Comparison of ENCODE assay signal across 1 cellular context in genomic region chr6:34745277-34746103, GRCh38.
A peak's percentile ranks its signal among the peaks of the same experiment; 100 is the strongest.
TF ChIP-seq lines count a peak whose summit lies in the region.

No MANE protein-coding gene starts in this region.

TF ChIP-seq in K562, 482 proteins besides CTCF, POLR2A, EP300 and RAD21 (continued from another document and continues in another):
- TF ChIP-seq DDX20 (tag; IDR thresholded peaks at IDR 0.05; ENCODE audit: low read depth): no peak
- TF ChIP-seq CSDE1 (IDR thresholded peaks at IDR 0.05): no peak
- no peak for TF ChIP-seq ZNF444 (CRISPR knock-in tag; IDR thresholded peaks at IDR 0.05)
- TF ChIP-seq, protein P1, sequence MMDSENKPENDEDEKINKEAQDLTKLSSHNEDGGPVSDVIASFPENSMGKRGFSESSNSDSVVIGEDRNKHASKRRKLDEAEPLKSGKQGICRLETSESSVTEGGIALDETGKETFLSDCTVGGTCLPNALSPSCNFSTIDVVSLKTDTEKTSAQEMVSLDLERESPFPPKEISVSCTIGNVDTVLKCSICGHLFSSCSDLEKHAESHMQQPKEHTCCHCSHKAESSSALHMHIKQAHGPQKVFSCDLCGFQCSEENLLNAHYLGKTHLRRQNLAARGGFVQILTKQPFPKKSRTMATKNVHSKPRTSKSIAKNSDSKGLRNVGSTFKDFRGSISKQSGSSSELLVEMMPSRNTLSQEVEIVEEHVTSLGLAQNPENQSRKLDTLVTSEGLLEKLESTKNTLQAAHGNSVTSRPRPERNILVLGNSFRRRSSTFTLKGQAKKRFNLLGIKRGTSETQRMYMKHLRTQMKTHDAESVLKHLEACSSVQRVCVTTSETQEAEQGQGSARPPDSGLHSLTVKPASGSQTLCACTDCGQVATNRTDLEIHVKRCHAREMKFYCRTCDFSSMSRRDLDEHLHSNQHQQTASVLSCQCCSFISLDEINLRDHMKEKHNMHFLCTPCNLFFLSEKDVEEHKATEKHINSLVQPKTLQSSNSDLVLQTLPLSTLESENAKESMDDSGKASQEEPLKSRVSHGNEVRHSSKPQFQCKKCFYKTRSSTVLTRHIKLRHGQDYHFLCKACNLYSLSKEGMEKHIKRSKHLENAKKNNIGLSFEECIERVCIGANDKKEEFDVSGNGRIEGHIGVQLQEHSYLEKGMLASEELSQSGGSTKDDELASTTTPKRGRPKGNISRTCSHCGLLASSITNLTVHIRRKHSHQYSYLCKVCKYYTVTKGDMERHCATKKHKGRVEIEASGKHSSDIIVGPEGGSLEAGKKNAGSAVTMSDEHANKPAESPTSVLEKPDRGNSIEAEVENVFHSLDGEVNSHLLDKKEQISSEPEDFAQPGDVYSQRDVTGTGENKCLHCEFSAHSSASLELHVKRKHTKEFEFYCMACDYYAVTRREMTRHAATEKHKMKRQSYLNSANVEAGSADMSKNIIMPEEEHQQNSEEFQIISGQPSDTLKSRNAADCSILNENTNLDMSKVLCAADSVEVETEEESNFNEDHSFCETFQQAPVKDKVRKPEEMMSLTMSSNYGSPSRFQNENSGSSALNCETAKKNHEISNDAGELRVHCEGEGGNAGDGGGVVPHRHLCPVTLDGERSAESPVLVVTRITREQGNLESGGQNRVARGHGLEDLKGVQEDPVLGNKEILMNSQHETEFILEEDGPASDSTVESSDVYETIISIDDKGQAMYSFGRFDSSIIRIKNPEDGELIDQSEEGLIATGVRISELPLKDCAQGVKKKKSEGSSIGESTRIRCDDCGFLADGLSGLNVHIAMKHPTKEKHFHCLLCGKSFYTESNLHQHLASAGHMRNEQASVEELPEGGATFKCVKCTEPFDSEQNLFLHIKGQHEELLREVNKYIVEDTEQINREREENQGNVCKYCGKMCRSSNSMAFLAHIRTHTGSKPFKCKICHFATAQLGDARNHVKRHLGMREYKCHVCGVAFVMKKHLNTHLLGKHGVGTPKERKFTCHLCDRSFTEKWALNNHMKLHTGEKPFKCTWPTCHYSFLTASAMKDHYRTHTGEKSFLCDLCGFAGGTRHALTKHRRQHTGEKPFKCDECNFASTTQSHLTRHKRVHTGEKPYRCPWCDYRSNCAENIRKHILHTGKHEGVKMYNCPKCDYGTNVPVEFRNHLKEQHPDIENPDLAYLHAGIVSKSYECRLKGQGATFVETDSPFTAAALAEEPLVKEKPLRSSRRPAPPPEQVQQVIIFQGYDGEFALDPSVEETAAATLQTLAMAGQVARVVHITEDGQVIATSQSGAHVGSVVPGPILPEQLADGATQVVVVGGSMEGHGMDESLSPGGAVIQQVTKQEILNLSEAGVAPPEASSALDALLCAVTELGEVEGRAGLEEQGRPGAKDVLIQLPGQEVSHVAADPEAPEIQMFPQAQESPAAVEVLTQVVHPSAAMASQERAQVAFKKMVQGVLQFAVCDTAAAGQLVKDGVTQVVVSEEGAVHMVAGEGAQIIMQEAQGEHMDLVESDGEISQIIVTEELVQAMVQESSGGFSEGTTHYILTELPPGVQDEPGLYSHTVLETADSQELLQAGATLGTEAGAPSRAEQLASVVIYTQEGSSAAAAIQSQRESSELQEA (IDR thresholded peaks at IDR 0.05; ENCODE audit: low read depth): no peak
- TF ChIP-seq NFYB (IDR thresholded peaks at IDR 0.05; ENCODE audit: extremely low read depth, insufficient read length): no peak
- no peak for TF ChIP-seq SIX5 (IDR thresholded peaks at IDR 0.05; ENCODE audit: borderline replicate concordance in 1 of 2, insufficient read depth in 1 of 2, low read depth in 1 of 2, low read length in 2 of 2)
- peak; percentile 98 for TF ChIP-seq ATF3 (IDR thresholded peaks at IDR 0.05)
- peak; percentile 90 for TF ChIP-seq ATF3 (CRISPR knock-in tag; conservative IDR thresholded peaks at IDR 0.05)
- TF ChIP-seq STAG1 (CRISPR knock-in tag; IDR thresholded peaks at IDR 0.05; ENCODE audit: borderline replicate concordance): no peak
- no peak for TF ChIP-seq ZNF586 (CRISPR knock-in tag; conservative IDR thresholded peaks at IDR 0.05)
- no peak for TF ChIP-seq ETV5 (CRISPR knock-in tag; IDR thresholded peaks at IDR 0.05; ENCODE audit: low read depth)
- no peak for TF ChIP-seq RREB1 (CRISPR knock-in tag; IDR thresholded peaks at IDR 0.05)
- TF ChIP-seq MEIS2 (IDR thresholded peaks at IDR 0.05; ENCODE audit: partially characterized antibody): peak; percentile 66
- TF ChIP-seq NR2C1 (IDR thresholded peaks at IDR 0.05): no peak; the same call in 1 of the 2 replicates
- TF ChIP-seq NR2C1 (tag; IDR thresholded peaks at IDR 0.05): peak; percentile 34; the same call in 1 of the 2 replicates
- TF ChIP-seq DEAF1 (CRISPR knock-in tag; IDR thresholded peaks at IDR 0.05): no peak
- TF ChIP-seq TEAD4 (IDR thresholded peaks at IDR 0.05; ENCODE audit: low read length): peak; percentile 59
- TF ChIP-seq TEAD4 (CRISPR knock-in tag; IDR thresholded peaks at IDR 0.05; ENCODE audit: borderline replicate concordance): no peak
- TF ChIP-seq NUFIP1 (IDR thresholded peaks at IDR 0.05; ENCODE audit: partially characterized antibody): no peak
- TF ChIP-seq, protein P2, sequence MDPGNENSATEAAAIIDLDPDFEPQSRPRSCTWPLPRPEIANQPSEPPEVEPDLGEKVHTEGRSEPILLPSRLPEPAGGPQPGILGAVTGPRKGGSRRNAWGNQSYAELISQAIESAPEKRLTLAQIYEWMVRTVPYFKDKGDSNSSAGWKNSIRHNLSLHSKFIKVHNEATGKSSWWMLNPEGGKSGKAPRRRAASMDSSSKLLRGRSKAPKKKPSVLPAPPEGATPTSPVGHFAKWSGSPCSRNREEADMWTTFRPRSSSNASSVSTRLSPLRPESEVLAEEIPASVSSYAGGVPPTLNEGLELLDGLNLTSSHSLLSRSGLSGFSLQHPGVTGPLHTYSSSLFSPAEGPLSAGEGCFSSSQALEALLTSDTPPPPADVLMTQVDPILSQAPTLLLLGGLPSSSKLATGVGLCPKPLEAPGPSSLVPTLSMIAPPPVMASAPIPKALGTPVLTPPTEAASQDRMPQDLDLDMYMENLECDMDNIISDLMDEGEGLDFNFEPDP (CRISPR knock-in tag; IDR thresholded peaks at IDR 0.05): no peak
- TF ChIP-seq CEBPB (tag; IDR thresholded peaks at IDR 0.05): no peak
- no peak for TF ChIP-seq SMARCB1 (IDR thresholded peaks at IDR 0.05; ENCODE audit: insufficient read length, low read depth)
- no peak; a peak in 1 of 4 replicates for TF ChIP-seq MAZ (CRISPR knock-in tag; conservative IDR thresholded peaks at IDR 0.05 in 1 of 2, IDR thresholded peaks at IDR 0.05 in 1 of 2)
- no peak for TF ChIP-seq RFX1 (IDR thresholded peaks at IDR 0.05)
- TF ChIP-seq CBFA2T3 (IDR thresholded peaks at IDR 0.05): peak; percentile 44
- TF ChIP-seq SRSF9 (IDR thresholded peaks at IDR 0.05; ENCODE audit: borderline replicate concordance, low read depth, low read length): no peak
- TF ChIP-seq ZNF280A (IDR thresholded peaks at IDR 0.05; ENCODE audit: low read depth, partially characterized antibody): no peak
- no peak for TF ChIP-seq TAF1 (IDR thresholded peaks at IDR 0.05; ENCODE audit: control insufficient read depth, extremely low read depth, insufficient read depth, low read length, severe bottlenecking)
- TF ChIP-seq ZNF79 (CRISPR knock-in tag; IDR thresholded peaks at IDR 0.05; ENCODE audit: low read depth): no peak
- TF ChIP-seq CBX1 (IDR thresholded peaks at IDR 0.05; ENCODE audit: low read depth): no peak
- TF ChIP-seq OTX1 (CRISPR knock-in tag; IDR thresholded peaks at IDR 0.05): no peak
- no peak for TF ChIP-seq ZNF146 (CRISPR knock-in tag; IDR thresholded peaks at IDR 0.05; ENCODE audit: unreplicated experiment)
- TF ChIP-seq LCOR (CRISPR knock-in tag; IDR thresholded peaks at IDR 0.05): no peak
- no peak for TF ChIP-seq POU5F1 (IDR thresholded peaks at IDR 0.05; ENCODE audit: borderline replicate concordance, low read depth, low read length, partially characterized antibody)
- TF ChIP-seq NFXL1 (CRISPR knock-in tag; IDR thresholded peaks at IDR 0.05): no peak
- no peak for TF ChIP-seq KAT8 (IDR thresholded peaks at IDR 0.05; ENCODE audit: low read depth)
- TF ChIP-seq POLR3A (IDR thresholded peaks at IDR 0.05; ENCODE audit: borderline replicate concordance, extremely low read depth, insufficient read depth, insufficient read length): no peak
- TF ChIP-seq HEY1 (CRISPR knock-in tag; IDR thresholded peaks at IDR 0.05; ENCODE audit: borderline replicate concordance): no peak
- peak; percentile 78; the same call in 1 of the 2 replicates for TF ChIP-seq HDAC2 (IDR thresholded peaks at IDR 0.05)
- no peak for TF ChIP-seq STAT6 (CRISPR knock-in tag; IDR thresholded peaks at IDR 0.05)
- no peak for TF ChIP-seq ZNF668 (CRISPR knock-in tag; IDR thresholded peaks at IDR 0.05)
- no peak for TF ChIP-seq ZNF121 (CRISPR knock-in tag; conservative IDR thresholded peaks at IDR 0.05)
